ENCODE assay signal across 10 cellular contexts in the genomic region with DNA sequence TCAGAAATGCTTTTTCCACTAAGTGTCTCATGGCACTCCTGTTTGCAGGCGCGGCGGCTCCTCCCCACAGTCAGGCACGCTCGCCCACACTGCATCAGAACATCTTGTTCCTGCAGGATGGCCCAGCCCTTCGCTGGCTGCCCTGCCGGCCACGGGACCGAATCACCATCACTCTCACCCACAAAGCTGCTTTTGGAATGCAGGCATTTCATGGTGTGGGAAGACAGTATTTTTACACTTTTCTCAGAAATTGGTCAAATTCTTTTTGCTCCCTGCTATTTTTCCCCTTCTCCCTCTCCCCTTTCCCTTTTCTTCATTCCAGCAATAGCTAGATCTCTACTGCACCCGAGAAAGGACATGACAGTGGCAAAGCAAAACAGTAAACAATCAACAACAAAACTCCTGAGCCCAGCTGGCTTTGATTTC.
DNase-seq lines count a peak whose midpoint lies in the region; ATAC-seq and TF ChIP-seq lines count a peak whose summit lies in the region.
"Had no signal": no experiment of that assay in that cellular context is flagged by ENCODE, and none has a peak within 500 bp of the region (broad histone marks: within the 10 kb centered on the region; RNA-seq: fewer than 3 reads in every experiment).

No MANE protein-coding gene starts in this region.

- peak overlapping the region; percentile 5; the same call in 1 of the 3 replicates for H2BK15ac ChIP-seq in IMR-90 (ENCODE audit: low read depth, low read length)
- H2BK15ac ChIP-seq in mesenchymal stem cell (ENCODE audit: low read depth, poor library complexity, severe bottlenecking), result peak overlapping the region; percentile 60

- no peaks in the 10 kb centered on the region for H3K4me1 Mint-ChIP-seq in stimulated activated naive CD8-positive, alpha-beta T cell treated with anti-CD3 and anti-CD28 coated beads, Interleukin-15, amount 100 ng/mL, for 72 hours
- H3K4me1 Mint-ChIP-seq: activated naive CD4-positive, alpha-beta T cell treated with anti-CD3 and anti-CD28 coated beads, Interleukin-2, amount 50 U/mL, for 24 hours; T-helper 17 cell had no signal

- WGBS in IMR-90 (ENCODE audit: extremely low coverage in 2 of 2, insufficient read length in 1 of 2), 2 experiments, result 65% methylated on average over 4 of the region's 10 CpGs; no CpG with 5 or more reads in 1 of the 2 experiments
- 11% methylated on average over 10 of the region's 10 CpGs for WGBS in mesenchymal stem cell
- 26 to 27% methylated on average over 10 of the region's 10 CpGs for WGBS in tibial nerve, 2 donors

- H3K14ac ChIP-seq in IMR-90 (replicated peaks; ENCODE audit: low read depth, low read length), result peak overlapping the region; percentile 26
- H3K14ac ChIP-seq in mesenchymal stem cell (ENCODE audit: low read length in 2 of 2), result no peak overlapping the region

- intact Hi-C loops in IMR-90 (cut with micrococcal nuclease), result no loop called here

- TF ChIP-seq CTCF in IMR-90 (conservative IDR thresholded peaks at IDR 0.05; ENCODE audit: low read depth, low read length) (no peak), coronary artery (IDR thresholded peaks at IDR 0.05) (no peak), tibial nerve (IDR thresholded peaks at IDR 0.05) (peak in 1 of 5 experiments; percentile 47)

- H2AK9ac ChIP-seq in IMR-90 (replicated peaks; ENCODE audit: low read depth, low read length, poor library complexity), result no peak overlapping the region

- H4K5ac ChIP-seq in IMR-90 (ENCODE audit: low read depth, low read length), result peak overlapping the region; percentile 65; the same call in 1 of the 2 replicates

- H3K27me3 ChIP-seq in IMR-90 (ENCODE audit: control insufficient read depth, insufficient read depth, low read length), result no peaks in the 10 kb centered on the region
- peaks cover 0 to 3% of the 10 kb centered on the region in 2 experiments for H3K27me3 ChIP-seq in mesenchymal stem cell (ENCODE audit: control insufficient read depth in 1 of 2, insufficient read depth in 1 of 2, low read length in 2 of 2)
- no peaks in the 10 kb centered on the region for H3K27me3 ChIP-seq in tibial nerve

- H3K27ac ChIP-seq in IMR-90 (ENCODE audit: insufficient read depth, low read length) (no peak overlapping the region), coronary artery (peak overlapping the region; percentile 90 to 95), mesenchymal stem cell (ENCODE audit: low read length, poor library complexity, severe bottlenecking) (peak overlapping the region; percentile 73), tibial nerve (peak overlapping the region; percentile 83 to 97 (median 91))

- peak overlapping the region; percentile 90 for H2BK20ac ChIP-seq in IMR-90 (ENCODE audit: low read depth, low read length)

- H3K4me2 ChIP-seq in IMR-90 (ENCODE audit: low read depth, low read length), result peak overlapping the region; percentile 12; the same call in 1 of the 2 replicates
- no peak overlapping the region for H3K4me2 ChIP-seq in mesenchymal stem cell (ENCODE audit: low read length, poor library complexity, severe bottlenecking)

- H3K9me3 ChIP-seq in IMR-90 (ENCODE audit: control insufficient read depth, insufficient read depth, low read length), result no peaks in the 10 kb centered on the region
- no peaks in the 10 kb centered on the region for H3K9me3 ChIP-seq in mesenchymal stem cell (ENCODE audit: control insufficient read depth, low read length)
- H3K9me3 ChIP-seq in tibial nerve, result no peaks in the 10 kb centered on the region

- H3K27me3 Mint-ChIP-seq in stimulated activated naive CD8-positive, alpha-beta T cell treated with anti-CD3 and anti-CD28 coated beads, Interleukin-15, amount 100 ng/mL, for 72 hours, result peaks cover 13% of the 10 kb centered on the region
- H3K27me3 Mint-ChIP-seq: T-helper 17 cell had no signal

- no peaks in the 10 kb centered on the region for H3K9me3 Mint-ChIP-seq in stimulated activated naive CD8-positive, alpha-beta T cell treated with anti-CD3 and anti-CD28 coated beads, Interleukin-15, amount 100 ng/mL, for 72 hours
- H3K9me3 Mint-ChIP-seq: activated naive CD4-positive, alpha-beta T cell treated with anti-CD3 and anti-CD28 coated beads, Interleukin-2, amount 50 U/mL, for 24 hours had no signal

- no TSS peak for BruUV-seq in IMR-90 (replicated peaks; lab: Mats Ljungman, UMichigan)

- TF ChIP-seq POLR2A in IMR-90 (IDR thresholded peaks at IDR 0.05; ENCODE audit: low read depth, low read length), result no peak
- peak; percentile 48 to 52 for TF ChIP-seq POLR2A in tibial nerve (IDR thresholded peaks at IDR 0.05)

- H3K4me3 Mint-ChIP-seq in stimulated activated naive CD8-positive, alpha-beta T cell treated with anti-CD3 and anti-CD28 coated beads, Interleukin-15, amount 100 ng/mL, for 72 hours, result no peak overlapping the region
- H3K4me3 Mint-ChIP-seq: activated naive CD4-positive, alpha-beta T cell treated with anti-CD3 and anti-CD28 coated beads, Interleukin-2, amount 50 U/mL, for 24 hours; T-helper 17 cell had no signal

- H2BK120ac ChIP-seq in IMR-90 (ENCODE audit: low read depth, low read length), result peak overlapping the region; percentile 91
- H2BK120ac ChIP-seq in mesenchymal stem cell (ENCODE audit: low read depth, low read length), result peak overlapping the region; percentile 93

- no peaks in the 10 kb centered on the region for H4K20me1 ChIP-seq in IMR-90 (ENCODE audit: insufficient read depth, low read length)

- H2AK5ac ChIP-seq in IMR-90 (ENCODE audit: low read depth, low read length), result peak overlapping the region; percentile 17; the same call in 1 of the 2 replicates
- H2AK5ac ChIP-seq in mesenchymal stem cell (ENCODE audit: low read length, severe bottlenecking), result no peak overlapping the region

- no peak overlapping the region for H3K27ac Mint-ChIP-seq in stimulated activated naive CD8-positive, alpha-beta T cell treated with anti-CD3 and anti-CD28 coated beads, Interleukin-15, amount 100 ng/mL, for 72 hours
- H3K27ac Mint-ChIP-seq: activated naive CD4-positive, alpha-beta T cell treated with anti-CD3 and anti-CD28 coated beads, Interleukin-2, amount 50 U/mL, for 24 hours; T-helper 17 cell had no signal

- H3K4me3 ChIP-seq in IMR-90 (ENCODE audit: insufficient read depth, low read depth, low read length), result no peak overlapping the region
- no peak overlapping the region for H3K4me3 ChIP-seq in coronary artery
- no peak overlapping the region for H3K4me3 ChIP-seq in mesenchymal stem cell (ENCODE audit: insufficient read depth in 1 of 2, low read depth in 1 of 2, low read length in 2 of 2)
- no peak overlapping the region for H3K4me3 ChIP-seq in tibial nerve

- CTCF ChIA-PET in IMR-90 (lab: Yijun Ruan, JAX), result no interaction called here

- H3K9me1 ChIP-seq in IMR-90 (ENCODE audit: insufficient read depth, low read length), result peaks cover 7% of the 10 kb centered on the region

- peak overlapping the region; percentile 82 for H2AFZ ChIP-seq in IMR-90 (replicated peaks; ENCODE audit: low read length, poor library complexity)
- H2AFZ ChIP-seq in mesenchymal stem cell (ENCODE audit: low read depth, low read length), result no peak overlapping the region

- peak overlapping the region; percentile 74; the same call in 1 of the 2 replicates for H3K18ac ChIP-seq in IMR-90 (ENCODE audit: low read depth, low read length)
- H3K18ac ChIP-seq in mesenchymal stem cell (ENCODE audit: low read depth in 1 of 2, low read length in 2 of 2), result peak overlapping the region in 1 of 2 experiments; percentile 93

- TF ChIP-seq RAD21 in IMR-90 (IDR thresholded peaks at IDR 0.05; ENCODE audit: low read length), result peak; percentile 13; the same call in 1 of the 2 replicates

- peak; percentile 87 for ATAC-seq in IMR-90 (ENCODE audit: low read depth)
- no peak for ATAC-seq in stimulated activated naive CD8-positive, alpha-beta T cell treated with anti-CD3 and anti-CD28 coated beads, Interleukin-15, amount 100 ng/mL, for 72 hours
- ATAC-seq in stimulated activated naive CD8-positive, alpha-beta T cell treated with anti-CD3 and anti-CD28 coated beads, Interleukin-15, Interleukin-2, amounts not matched to agents 100 U/mL and 50 U/mL, for 24 hours, result no peak
- ATAC-seq: T-helper 17 cell had no signal

- DNase-seq in IMR-90 (peak; percentile 73), coronary artery (ENCODE audit: low spot score) (peak; percentile 95), mesenchymal stem cell (peak; percentile 87), tibial nerve (ENCODE audit: low spot score in 2 of 2) (peak; percentile 83 to 88), NCI-H2227 (lab: John Stamatoyannopoulos, UW; ENCODE audit: unreplicated experiment) (no peak)
- no peak for DNase-seq in stimulated activated CD4-positive, alpha-beta T cell treated with anti-CD3 and anti-CD28 coated beads, Interleukin-12 subunit alpha, Interleukin-12 subunit beta, amount 100 ng/mL, for 4 hours
- DNase-seq in stimulated activated naive CD8-positive, alpha-beta T cell treated with anti-CD3 and anti-CD28 coated beads, Interleukin-15, amount 100 ng/mL, for 72 hours, result no peak
- no peak for DNase-seq in stimulated activated naive CD8-positive, alpha-beta T cell treated with anti-CD3 and anti-CD28 coated beads, Interleukin-15, Interleukin-2, amounts not matched to agents 100 U/mL and 50 U/mL, for 24 hours
- DNase-seq: T-helper 17 cell had no signal

- H3K4ac ChIP-seq in IMR-90 (ENCODE audit: low read depth, low read length), result peak overlapping the region; percentile 76
- H3K4ac ChIP-seq in mesenchymal stem cell (ENCODE audit: low read depth in 1 of 2, low read length in 2 of 2), result peak overlapping the region in 1 of 2 experiments; percentile 99

- H3K36me3 ChIP-seq in IMR-90 (ENCODE audit: control insufficient read depth, insufficient read depth, low read length) (no peaks in the 10 kb centered on the region), mesenchymal stem cell (ENCODE audit: control insufficient read depth in 1 of 2, insufficient read depth in 2 of 2, low read depth in 1 of 2, low read length in 2 of 2) (peaks cover 0 to 3% of the 10 kb centered on the region in 2 experiments), tibial nerve (no peaks in the 10 kb centered on the region)

- H3K4me1 ChIP-seq in IMR-90 (ENCODE audit: control insufficient read depth, insufficient read depth, low read length), result peaks cover 19% of the 10 kb centered on the region
- peaks cover 14% of the 10 kb centered on the region for H3K4me1 ChIP-seq in mesenchymal stem cell (ENCODE audit: control insufficient read depth, insufficient read depth, low read depth, low read length)
- peaks cover 0 to 45% (median 22%) of the 10 kb centered on the region in 4 donors for H3K4me1 ChIP-seq in tibial nerve

- no peaks in the 10 kb centered on the region for H3K79me1 ChIP-seq in IMR-90 (ENCODE audit: low read depth in 1 of 2, low read length in 2 of 2)
- no peaks in the 10 kb centered on the region for H3K79me1 ChIP-seq in mesenchymal stem cell (replicated peaks; ENCODE audit: low read length, poor library complexity, severe bottlenecking)

- peak overlapping the region; percentile 16; the same call in 1 of the 2 replicates for H3K9ac ChIP-seq in IMR-90 (ENCODE audit: low read depth, low read length)
- peak overlapping the region; percentile 31 for H3K9ac ChIP-seq in mesenchymal stem cell (ENCODE audit: low read length)

- H4K8ac ChIP-seq in IMR-90 (ENCODE audit: low read depth in 2 of 2, low read length in 2 of 2) (peak overlapping the region; percentile 1 to 81; a peak in 3 of 4 replicates), mesenchymal stem cell (ENCODE audit: low read length) (peak overlapping the region; percentile 35)

- H3K23ac ChIP-seq in IMR-90 (ENCODE audit: low read depth, low read length), result peak overlapping the region; percentile 46; the same call in 1 of the 2 replicates
- no peak overlapping the region for H3K23ac ChIP-seq in mesenchymal stem cell (ENCODE audit: low read length in 2 of 2)

- dilution Hi-C loops in IMR-90 (cut with HindIII; ENCODE audit: low sequenced_read_pairs, unreplicated experiment), result no loop called here

- H2BK5ac ChIP-seq in IMR-90 (ENCODE audit: low read depth, low read length, poor library complexity, severe bottlenecking) (peak overlapping the region; percentile 74), mesenchymal stem cell (ENCODE audit: low read depth, low read length, poor library complexity, severe bottlenecking) (no peak overlapping the region)

- H4K91ac ChIP-seq in IMR-90 (ENCODE audit: insufficient read depth, low read depth, low read length) (peak overlapping the region; percentile 47), mesenchymal stem cell (ENCODE audit: low read length) (no peak overlapping the region)

- H3K56ac ChIP-seq in IMR-90 (ENCODE audit: extremely low read depth, insufficient read depth, low read length), result no peak overlapping the region

- in situ Hi-C loops in IMR-90 (cut with MboI; ENCODE audit: low sequenced_read_pairs), result no loop called here

- POLR2A ChIA-PET in IMR-90 (lab: Charles Lee; ENCODE audit: unreplicated experiment), result interaction anchor here (0.6 kb wide), 1 partner anchor 138 kb away, joined by 3 read pairs; no protein-coding TSS in a partner anchor

- TF ChIP-seq EP300 in tibial nerve (IDR thresholded peaks at IDR 0.05), result peak; percentile 99

- H2BK12ac ChIP-seq in mesenchymal stem cell (ENCODE audit: low read length in 2 of 2), result peak overlapping the region; percentile 91 to 93

Comparison
In these comparisons a context has a peak if more than half of its experiments do, and no peak if none do; other contexts are left out.
1. DNase-seq: peak in IMR-90 (single experiment), coronary artery (single experiment), mesenchymal stem cell (single experiment) and tibial nerve (2 of 2); none in NCI-H2227 (single experiment), stimulated activated CD4-positive, alpha-beta T cell treated with anti-CD3 and anti-CD28 coated beads, Interleukin-12 subunit alpha, Interleukin-12 subunit beta, amount 100 ng/mL, for 4 hours (single experiment), stimulated activated naive CD8-positive, alpha-beta T cell treated with anti-CD3 and anti-CD28 coated beads, Interleukin-15, amount 100 ng/mL, for 72 hours (0 of 2) and stimulated activated naive CD8-positive, alpha-beta T cell treated with anti-CD3 and anti-CD28 coated beads, Interleukin-15, Interleukin-2, amounts not matched to agents 100 U/mL and 50 U/mL, for 24 hours (single experiment).